In genomic region chr7:46363688-46364087, GRCh38 we compare ENCODE assay signal across 2 cellular contexts.
TF ChIP-seq lines count a peak whose summit lies in the region.

No MANE protein-coding gene starts in this region.

TF ChIP-seq in A549, 52 proteins besides CTCF, POLR2A, EP300 and RAD21:
- TF ChIP-seq PBX3 (IDR thresholded peaks at IDR 0.05) (no peak), POLR2AphosphoS2 (conservative IDR thresholded peaks at IDR 0.05; ENCODE audit: low read length) (no peak), BHLHE40 (IDR thresholded peaks at IDR 0.05; ENCODE audit: low read depth, low read length) (no peak), HOXB5 (CRISPR knock-in tag; IDR thresholded peaks at IDR 0.05) (no peak), REST (IDR thresholded peaks at IDR 0.05) (no peak), ESRRA (IDR thresholded peaks at IDR 0.05; ENCODE audit: borderline replicate concordance, low read length) (no peak), E2F6 (IDR thresholded peaks at IDR 0.05; ENCODE audit: borderline replicate concordance, low read depth) (no peak), MYC (IDR thresholded peaks at IDR 0.05; ENCODE audit: borderline replicate concordance, low read length) (no peak), ATOH8 (CRISPR knock-in tag; IDR thresholded peaks at IDR 0.05; ENCODE audit: low read depth) (no peak), EHMT2 (IDR thresholded peaks at IDR 0.05; ENCODE audit: low read depth) (no peak), HEYL (CRISPR knock-in tag; IDR thresholded peaks at IDR 0.05) (no peak), CBX8 (IDR thresholded peaks at IDR 0.05) (no peak), HMGXB4 (CRISPR knock-in tag; IDR thresholded peaks at IDR 0.05; ENCODE audit: borderline replicate concordance) (no peak), FOXS1 (CRISPR knock-in tag; IDR thresholded peaks at IDR 0.05) (no peak), HOXA7 (CRISPR knock-in tag; IDR thresholded peaks at IDR 0.05) (no peak), NFE2L2 (conservative IDR thresholded peaks at IDR 0.05; ENCODE audit: low read length) (no peak), TFCP2L1 (CRISPR knock-in tag; IDR thresholded peaks at IDR 0.05) (no peak), BCL3 (IDR thresholded peaks at IDR 0.05) (no peak)

TF ChIP-seq in K562, 482 proteins besides CTCF, POLR2A, EP300 and RAD21:
- TF ChIP-seq ZNF511 (CRISPR knock-in tag; IDR thresholded peaks at IDR 0.05) (no peak), CBFA2T2 (conservative IDR thresholded peaks at IDR 0.05) (no peak), MAFK (IDR thresholded peaks at IDR 0.05; ENCODE audit: low read length) (no peak), ZNF212 (CRISPR knock-in tag; IDR thresholded peaks at IDR 0.05) (no peak), RERE (CRISPR knock-in tag; IDR thresholded peaks at IDR 0.05; ENCODE audit: borderline replicate concordance) (no peak), ZBTB40 (IDR thresholded peaks at IDR 0.05) (no peak), ZBTB40 (CRISPR knock-in tag; IDR thresholded peaks at IDR 0.05) (no peak), ZBTB8A (IDR thresholded peaks at IDR 0.05; ENCODE audit: partially characterized antibody) (no peak), RFX1 (IDR thresholded peaks at IDR 0.05) (peak; percentile 18; the same call in 1 of the 2 replicates)
